Comparison of ENCODE assay signal across 11 cellular contexts in the genomic region with DNA sequence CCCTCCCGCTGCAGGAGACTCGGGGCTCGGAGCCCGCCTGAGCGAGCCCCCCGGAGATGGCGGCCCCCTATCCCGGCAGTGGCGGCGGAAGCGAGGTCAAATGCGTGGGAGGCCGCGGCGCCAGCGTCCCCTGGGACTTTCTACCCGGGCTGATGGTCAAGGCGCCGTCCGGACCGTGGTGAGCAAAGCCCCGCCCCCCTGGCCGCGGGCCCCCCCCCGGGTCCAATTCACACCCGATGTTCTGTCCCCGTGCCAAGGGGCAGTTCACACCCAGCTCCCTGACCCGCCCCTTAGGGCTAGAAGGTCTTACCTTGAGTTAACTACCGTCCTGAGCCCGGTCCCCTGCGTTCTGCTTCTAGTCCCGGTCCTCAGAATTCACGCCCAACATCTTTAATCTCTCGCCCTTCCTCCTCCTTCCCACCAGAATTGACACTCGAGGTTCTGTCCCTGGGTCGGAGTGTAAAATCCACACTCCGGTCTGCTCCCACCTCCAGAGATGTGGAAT. TPM values are rescaled to one million over a fixed set of nuclear protein-coding genes. Genes with fewer than 3 reads are reported as not detected.
DNase-seq lines count a peak whose midpoint lies in the region; ATAC-seq lines count a peak whose summit lies in the region.
"Had no signal": no experiment of that assay in that cellular context is flagged by ENCODE, and none has a peak within 500 bp of the region (broad histone marks: within the 10 kb centered on the region; RNA-seq: fewer than 3 reads in every experiment).

No MANE protein-coding gene starts in this region.

- no peak overlapping the region for H3K9ac ChIP-seq in subcutaneous abdominal adipose tissue (ENCODE audit: low read length in 5 of 5)

- CTCF ChIA-PET in activated CD4-positive, alpha-beta T cell treated with anti-CD3 and anti-CD28 coated beads for 36 hours (lab: Charles Lee), result interaction anchor here (1.3 kb wide), 1 partner anchor 8 kb away, joined by 7 read pairs; no protein-coding TSS in a partner anchor

- H3K27me3 ChIP-seq in subcutaneous abdominal adipose tissue (ENCODE audit: control insufficient read depth in 5 of 5, insufficient read depth in 4 of 5, low read length in 5 of 5), result peaks cover 34 to 49% (median 41%) of the 10 kb centered on the region in 5 donors

- no peaks in the 10 kb centered on the region for H3K36me3 Mint-ChIP-seq in activated CD4-positive, alpha-beta T cell treated with anti-CD3 and anti-CD28 coated beads, Interleukin-2, amount 10 ng/mL, durations not matched to agents 24 days and 14 days (ENCODE audit: low read depth)
- no peaks in the 10 kb centered on the region for H3K36me3 Mint-ChIP-seq in activated CD4-positive, alpha-beta T cell treated with anti-CD3 and anti-CD28 coated beads for 36 hours (ENCODE audit: low read depth)
- no peaks in the 10 kb centered on the region for H3K36me3 Mint-ChIP-seq in activated T-helper 17 cell treated with anti-CD3 and anti-CD28 coated beads, Interleukin-2, amount 50 U/mL, for 72 hours (ENCODE audit: low read depth)

- peak overlapping the region; percentile 8 for H3K4me3 Mint-ChIP-seq in activated CD4-positive, alpha-beta T cell treated with anti-CD3 and anti-CD28 coated beads, Interleukin-2, amount 10 ng/mL, durations not matched to agents 24 days and 14 days
- H3K4me3 Mint-ChIP-seq in activated CD4-positive, alpha-beta T cell treated with anti-CD3 and anti-CD28 coated beads for 36 hours, result no peak overlapping the region
- peak overlapping the region; percentile 33 for H3K4me3 Mint-ChIP-seq in activated T-helper 17 cell treated with anti-CD3 and anti-CD28 coated beads, Interleukin-2, amount 50 U/mL, for 72 hours

- no peak overlapping the region for H3K27ac ChIP-seq in subcutaneous abdominal adipose tissue (ENCODE audit: low read depth, low read length)

- POLR2A ChIA-PET in activated CD4-positive, alpha-beta T cell treated with anti-CD3 and anti-CD28 coated beads for 36 hours (lab: Charles Lee), result no interaction called here

- H3K4me1 Mint-ChIP-seq in activated CD4-positive, alpha-beta T cell treated with anti-CD3 and anti-CD28 coated beads, Interleukin-2, amount 10 ng/mL, durations not matched to agents 24 days and 14 days, result peaks cover 7% of the 10 kb centered on the region
- H3K4me1 Mint-ChIP-seq in activated CD4-positive, alpha-beta T cell treated with anti-CD3 and anti-CD28 coated beads for 36 hours, result peaks cover 9% of the 10 kb centered on the region
- H3K4me1 Mint-ChIP-seq in activated T-helper 17 cell treated with anti-CD3 and anti-CD28 coated beads, Interleukin-2, amount 50 U/mL, for 72 hours, result no peaks in the 10 kb centered on the region

- ATAC-seq in activated CD4-positive, alpha-beta T cell treated with anti-CD3 and anti-CD28 coated beads for 36 hours, result no peak
- no peak for ATAC-seq in activated T-helper 17 cell treated with anti-CD3 and anti-CD28 coated beads, Interleukin-2, amount 50 U/mL, for 72 hours (replicated peaks)
- ATAC-seq in GM19467 (IDR thresholded peaks at IDR 0.05; ENCODE audit: unreplicated experiment), result no peak

- H3K4me3 ChIP-seq in iPS-11a (ENCODE audit: low read depth, low read length), result peak overlapping the region; percentile 48
- H3K4me3 ChIP-seq in subcutaneous abdominal adipose tissue (ENCODE audit: low read depth in 1 of 5, low read length in 5 of 5), result peak overlapping the region in 3 of 5 donors; percentile 8 to 44 (median 22)

- no peak overlapping the region for H3K27ac Mint-ChIP-seq in activated CD4-positive, alpha-beta T cell treated with anti-CD3 and anti-CD28 coated beads, Interleukin-2, amount 10 ng/mL, durations not matched to agents 24 days and 14 days
- H3K27ac Mint-ChIP-seq in activated CD4-positive, alpha-beta T cell treated with anti-CD3 and anti-CD28 coated beads for 36 hours, result no peak overlapping the region
- H3K27ac Mint-ChIP-seq in activated T-helper 17 cell treated with anti-CD3 and anti-CD28 coated beads, Interleukin-2, amount 50 U/mL, for 72 hours, result no peak overlapping the region

- no peak for DNase-seq in activated CD4-positive, alpha-beta T cell treated with anti-CD3 and anti-CD28 coated beads, Interleukin-2, amount 10 ng/mL, durations not matched to agents 24 days and 14 days
- no peak for DNase-seq in activated CD4-positive, alpha-beta T cell treated with anti-CD3 and anti-CD28 coated beads for 36 hours
- no peak for DNase-seq in cortex of kidney (lab: John Stamatoyannopoulos, UW)
- DNase-seq in foreskin melanocyte, result no peak
- DNase-seq: activated CD4-positive, alpha-beta T cell treated with anti-CD3 and anti-CD28 coated beads, Interleukin-2, amount 50 U/mL, for 1 hour; C1 segment of cervical spinal cord; NCI-H1105 treated with DMSO at 0.1 percent for 48 hours had no signal

- H3K27me3 Mint-ChIP-seq in activated CD4-positive, alpha-beta T cell treated with anti-CD3 and anti-CD28 coated beads, Interleukin-2, amount 10 ng/mL, durations not matched to agents 24 days and 14 days, result peaks cover 56% of the 10 kb centered on the region
- peaks cover 36% of the 10 kb centered on the region for H3K27me3 Mint-ChIP-seq in activated CD4-positive, alpha-beta T cell treated with anti-CD3 and anti-CD28 coated beads for 36 hours
- H3K27me3 Mint-ChIP-seq in activated T-helper 17 cell treated with anti-CD3 and anti-CD28 coated beads, Interleukin-2, amount 50 U/mL, for 72 hours, result peaks cover 27% of the 10 kb centered on the region

- intact Hi-C loops in activated CD4-positive, alpha-beta T cell treated with anti-CD3 and anti-CD28 coated beads, Interleukin-2, amount 10 ng/mL, durations not matched to agents 24 days and 14 days (cut with micrococcal nuclease), result no loop called here
- intact Hi-C loops in activated CD4-positive, alpha-beta T cell treated with anti-CD3 and anti-CD28 coated beads for 36 hours (cut with DNase I, micrococcal nuclease), result no loop called here

- no peaks in the 10 kb centered on the region for H3K9me3 Mint-ChIP-seq in activated CD4-positive, alpha-beta T cell treated with anti-CD3 and anti-CD28 coated beads, Interleukin-2, amount 10 ng/mL, durations not matched to agents 24 days and 14 days
- no peaks in the 10 kb centered on the region for H3K9me3 Mint-ChIP-seq in activated CD4-positive, alpha-beta T cell treated with anti-CD3 and anti-CD28 coated beads for 36 hours (ENCODE audit: low read depth)
- H3K9me3 Mint-ChIP-seq in activated T-helper 17 cell treated with anti-CD3 and anti-CD28 coated beads, Interleukin-2, amount 50 U/mL, for 72 hours, result no peaks in the 10 kb centered on the region

- H3K4me1 ChIP-seq in subcutaneous abdominal adipose tissue (ENCODE audit: control insufficient read depth in 5 of 5, insufficient read depth in 5 of 5, low read length in 5 of 5), result peaks cover 0 to 28% (median 23%) of the 10 kb centered on the region in 5 donors

- no peaks in the 10 kb centered on the region for H3K9me3 ChIP-seq in subcutaneous abdominal adipose tissue (ENCODE audit: control insufficient read depth in 5 of 5, low read length in 5 of 5)

- H3K36me3 ChIP-seq in subcutaneous abdominal adipose tissue (ENCODE audit: control insufficient read depth in 5 of 5, insufficient read depth in 5 of 5, low read length in 5 of 5), result no peaks in the 10 kb centered on the region

RNA-seq across cellular contexts. Expression of a gene that starts 1.4 kb away (rescaled TPM):
- 0.21 and 0.47 TPM in 2 replicates for total RNA-seq in activated CD4-positive, alpha-beta T cell treated with anti-CD3 and anti-CD28 coated beads, Interleukin-2, amount 10 ng/mL, durations not matched to agents 24 days and 14 days
- under 1 TPM in 1 of 2 experiments, not detected in 1; 0.50 TPM for total RNA-seq in activated CD4-positive, alpha-beta T cell treated with anti-CD3 and anti-CD28 coated beads for 36 hours
- total RNA-seq in activated T-helper 17 cell treated with anti-CD3 and anti-CD28 coated beads, Interleukin-2, amount 50 U/mL, for 72 hours, result under 1 TPM; 0.42 to 0.73 TPM

RNA-seq across cellular contexts. Expression of a gene that starts 27.4 kb away (rescaled TPM):
- 53.6 and 56.7 TPM in 2 replicates for total RNA-seq in activated CD4-positive, alpha-beta T cell treated with anti-CD3 and anti-CD28 coated beads, Interleukin-2, amount 10 ng/mL, durations not matched to agents 24 days and 14 days
- 10 to 100 TPM; 16.3 to 52.7 TPM for total RNA-seq in activated CD4-positive, alpha-beta T cell treated with anti-CD3 and anti-CD28 coated beads for 36 hours
- total RNA-seq in activated T-helper 17 cell treated with anti-CD3 and anti-CD28 coated beads, Interleukin-2, amount 50 U/mL, for 72 hours, result 10 to 100 TPM; 18.6 to 56.3 TPM
